Comparison of ENCODE assay signal across 15 cellular contexts in the genomic region with DNA sequence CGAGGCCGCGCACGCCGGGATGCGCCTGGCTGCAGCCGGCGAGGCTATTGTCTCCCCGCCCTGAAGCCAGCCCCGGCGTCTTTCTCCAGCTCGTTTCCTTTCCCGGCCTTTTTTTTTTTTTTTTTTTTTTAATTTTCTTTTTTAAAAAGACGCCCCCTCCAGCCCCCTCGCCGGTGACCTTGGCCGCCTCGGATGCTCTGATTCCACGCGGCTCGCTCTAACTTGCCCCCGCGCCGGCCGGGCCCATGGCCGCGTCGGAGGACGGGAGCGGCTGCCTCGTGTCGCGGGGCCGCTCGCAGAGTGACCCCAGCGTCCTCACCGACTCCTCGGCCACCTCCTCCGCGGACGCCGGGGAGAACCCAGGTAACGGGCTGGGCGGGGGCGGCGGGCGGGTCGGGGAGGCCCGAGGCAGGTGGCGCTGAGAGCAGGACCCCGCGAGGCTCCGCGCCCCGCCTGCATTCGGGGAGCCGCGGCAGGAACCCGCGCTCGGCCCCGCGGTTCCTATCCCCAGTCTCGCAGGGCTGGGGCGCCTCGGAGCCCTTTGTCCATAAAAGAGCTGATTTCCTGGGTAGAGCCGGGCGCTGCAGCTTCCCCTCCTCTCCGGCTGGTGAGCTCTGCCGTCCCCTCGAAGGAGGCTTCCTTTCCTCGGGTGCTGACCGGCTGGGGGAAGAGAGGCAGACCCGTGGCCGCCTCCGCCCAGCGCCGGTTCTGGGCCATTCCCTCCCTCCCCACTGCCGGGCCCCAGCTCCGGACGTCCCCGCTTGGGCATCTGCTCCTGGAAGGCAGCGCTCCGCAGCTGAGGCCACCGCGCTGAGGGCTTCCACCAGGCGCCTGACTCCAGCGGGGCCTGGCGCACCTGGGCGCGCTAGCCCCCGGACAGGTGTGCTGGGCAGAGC. TPM values are rescaled to one million over a fixed set of nuclear protein-coding genes. Genes with fewer than 3 reads are reported as not detected.
DNase-seq lines count a peak whose midpoint lies in the region; ATAC-seq and TF ChIP-seq lines count a peak whose summit lies in the region.
"Had no signal": no experiment of that assay in that cellular context is flagged by ENCODE, and none has a peak within 500 bp of the region (broad histone marks: within the 10 kb centered on the region; RNA-seq: fewer than 3 reads in every experiment).

No MANE protein-coding gene starts in this region.

- 20 to 21% methylated on average over 56 to 82 of the region's 92 CpGs for WGBS in GM23248 (ENCODE audit: low coverage in 1 of 2, low lambda C conversion rate in 2 of 2, missing lambda C conversion rate in 2 of 2), 2 experiments

- H3K4me3 ChIP-seq in GM23248 (no peak overlapping the region), parathyroid adenoma (ENCODE audit: low read depth, low read length) (peak overlapping the region; percentile 27)
- H3K4me3 ChIP-seq: colonic mucosa, K562, SK-N-MC had no signal

- TF ChIP-seq CTCF in WTC11 (IDR thresholded peaks at IDR 0.05): no peak
- no peak for TF ChIP-seq CTCF in parathyroid adenoma (IDR thresholded peaks at IDR 0.05)
- TF ChIP-seq CTCF in HFFc6 (IDR thresholded peaks at IDR 0.05): no peak

- no peak overlapping the region for H3K27ac Mint-ChIP-seq in WTC11
- no peak overlapping the region for H3K27ac Mint-ChIP-seq in HFFc6
- H3K27ac Mint-ChIP-seq: activated CD4-positive, alpha-beta T cell treated with anti-CD3 and anti-CD28 coated beads, Interleukin-2, amount 10 ng/mL, durations not matched to agents 24 days and 14 days; naive thymus-derived CD8-positive, alpha-beta T cell; stimulated activated naive B cell treated with anti-CD40 and anti-IgM and Interleukin-4, amounts not matched to agents 10 μg/mL and 1 μg/mL and 100 μg/mL, for 72 hours had no signal

- no peaks in the 10 kb centered on the region for H4K20me1 ChIP-seq in GM23248 (ENCODE audit: insufficient read depth)

- no peaks in the 10 kb centered on the region for H3K9me3 ChIP-seq in GM23248 (ENCODE audit: low read depth)
- H3K9me3 ChIP-seq in parathyroid adenoma (ENCODE audit: control insufficient read depth, low read length): no peaks in the 10 kb centered on the region
- H3K9me3 ChIP-seq: colonic mucosa had no signal

- no peaks in the 10 kb centered on the region for H3K9me2 ChIP-seq in GM23248 (ENCODE audit: insufficient read depth)

- POLR2A ChIA-PET in WTC11 (lab: Charles Lee): interaction anchor here (0.6 kb wide), 2 partner anchors 17 to 26 kb away, joined by 3 to 4 read pairs; no protein-coding TSS in a partner anchor

- H3K4me2 ChIP-seq in GM23248 (ENCODE audit: unreplicated experiment) (no peak overlapping the region), parathyroid adenoma (ENCODE audit: low read length) (peak overlapping the region; percentile 56)

- ATAC-seq in WTC11 (peak; percentile 75), left cardiac atrium (peak; percentile 64 to 69), HG02870 (IDR thresholded peaks at IDR 0.05; ENCODE audit: unreplicated experiment) (no peak)
- ATAC-seq: K562; naive thymus-derived CD8-positive, alpha-beta T cell; stimulated activated naive B cell treated with anti-CD40 and anti-IgM and Interleukin-4, amounts not matched to agents 10 μg/mL and 1 μg/mL and 100 μg/mL, for 72 hours had no signal

- H3K4me3 Mint-ChIP-seq in WTC11: peak overlapping the region; percentile 55
- H3K4me3 Mint-ChIP-seq in HFFc6: no peak overlapping the region
- H3K4me3 Mint-ChIP-seq: activated CD4-positive, alpha-beta T cell treated with anti-CD3 and anti-CD28 coated beads, Interleukin-2, amount 10 ng/mL, durations not matched to agents 24 days and 14 days; stimulated activated naive B cell treated with anti-CD40 and anti-IgM and Interleukin-4, amounts not matched to agents 10 μg/mL and 1 μg/mL and 100 μg/mL, for 72 hours had no signal

- no peaks in the 10 kb centered on the region for H3K79me2 ChIP-seq in GM23248 (ENCODE audit: insufficient read depth)
- no peaks in the 10 kb centered on the region for H3K79me2 ChIP-seq in parathyroid adenoma

- no peaks in the 10 kb centered on the region for H3F3A ChIP-seq in GM23248 (ENCODE audit: insufficient read depth)

- H3K36me3 ChIP-seq in GM23248 (ENCODE audit: low read depth) (no peaks in the 10 kb centered on the region), parathyroid adenoma (ENCODE audit: control insufficient read depth, insufficient read depth, low read length) (no peaks in the 10 kb centered on the region)
- H3K36me3 ChIP-seq: colonic mucosa had no signal

- H3K27me3 ChIP-seq in GM23248 (replicated peaks; ENCODE audit: insufficient read depth) (peaks cover 22% of the 10 kb centered on the region), parathyroid adenoma (ENCODE audit: control insufficient read depth, insufficient read depth, low read length) (no peaks in the 10 kb centered on the region)

- intact Hi-C loops in left cardiac atrium (cut with DNase I): no loop called here

- 0 out of 2 replicates have a peak, but pooled peaks cover 2% of the 10 kb centered on the region for H3K4me1 Mint-ChIP-seq in WTC11
- no peaks in the 10 kb centered on the region for H3K4me1 Mint-ChIP-seq in HFFc6 (ENCODE audit: low read depth)
- H3K4me1 Mint-ChIP-seq: activated CD4-positive, alpha-beta T cell treated with anti-CD3 and anti-CD28 coated beads, Interleukin-2, amount 10 ng/mL, durations not matched to agents 24 days and 14 days; stimulated activated naive B cell treated with anti-CD40 and anti-IgM and Interleukin-4, amounts not matched to agents 10 μg/mL and 1 μg/mL and 100 μg/mL, for 72 hours had no signal

- no peaks in the 10 kb centered on the region for H3K36me3 Mint-ChIP-seq in WTC11
- no peaks in the 10 kb centered on the region for H3K36me3 Mint-ChIP-seq in HFFc6 (ENCODE audit: low read depth)

- H3K4me1 ChIP-seq in GM23248 (ENCODE audit: insufficient read depth) (no peaks in the 10 kb centered on the region), parathyroid adenoma (no peaks in the 10 kb centered on the region)
- H3K4me1 ChIP-seq: colonic mucosa had no signal

- CTCF ChIA-PET in WTC11 (lab: Charles Lee): interaction anchor here (0.6 to 2.0 kb wide), 9 partner anchors 33 to 329 kb away, joined by 3 to 5 read pairs (median 4); no protein-coding TSS in a partner anchor

- DNase-seq in GM23248: peak; percentile 15
- DNase-seq in WTC11 (ENCODE audit: low spot score): peak; percentile 50
- no peak for DNase-seq in left cardiac atrium
- DNase-seq in HFFc6: no peak
- DNase-seq in CD1c-positive myeloid dendritic cell (ENCODE audit: extremely low spot score): no peak
- no peak for DNase-seq in mesenteric fat pad (ENCODE audit: low spot score)
- DNase-seq: activated CD4-positive, alpha-beta T cell treated with anti-CD3 and anti-CD28 coated beads, Interleukin-2, amount 10 ng/mL, durations not matched to agents 24 days and 14 days; colonic mucosa; naive thymus-derived CD8-positive, alpha-beta T cell; NCI-H510A; stimulated activated naive B cell treated with anti-CD40 and anti-IgM and Interleukin-4, amounts not matched to agents 10 μg/mL and 1 μg/mL and 100 μg/mL, for 72 hours had no signal

- H3K27me3 Mint-ChIP-seq in WTC11 (ENCODE audit: low read depth) (peaks cover 96% of the 10 kb centered on the region), HFFc6 (ENCODE audit: insufficient read depth) (peaks cover 3% of the 10 kb centered on the region)

- H3K9me3 Mint-ChIP-seq in WTC11: no peaks in the 10 kb centered on the region
- peaks cover 4% of the 10 kb centered on the region; the same call in 1 of the 2 replicates for H3K9me3 Mint-ChIP-seq in HFFc6
- H3K9me3 Mint-ChIP-seq: activated CD4-positive, alpha-beta T cell treated with anti-CD3 and anti-CD28 coated beads, Interleukin-2, amount 10 ng/mL, durations not matched to agents 24 days and 14 days; stimulated activated naive B cell treated with anti-CD40 and anti-IgM and Interleukin-4, amounts not matched to agents 10 μg/mL and 1 μg/mL and 100 μg/mL, for 72 hours had no signal

- in situ Hi-C loops in GM23248 (cut with MboI): no loop called here

- H3K9ac ChIP-seq in GM23248 (no peak overlapping the region), parathyroid adenoma (no peak overlapping the region)

- H2AFZ ChIP-seq in GM23248 (no peak overlapping the region), parathyroid adenoma (peak overlapping the region; percentile 53)

- H3K27ac ChIP-seq in GM23248 (no peak overlapping the region), parathyroid adenoma (no peak overlapping the region)
- H3K27ac ChIP-seq: colonic mucosa, SK-N-MC had no signal

TF ChIP-seq in WTC11, 78 proteins besides CTCF, POLR2A, EP300 and RAD21 (continues in another document):
- TF ChIP-seq JUN (CRISPR knock-in tag; IDR thresholded peaks at IDR 0.05) (no peak), ZNF317 (CRISPR knock-in tag; IDR thresholded peaks at IDR 0.05; ENCODE audit: borderline replicate concordance, low read depth) (no peak), ATF6 (CRISPR knock-in tag; IDR thresholded peaks at IDR 0.05) (no peak)

RNA-seq across cellular contexts. Expression of gene PHACTR3, which starts 0.7 kb away (rescaled TPM):
- total RNA-seq in GM23248 (2014; rRNA removed; shearing (Covaris generic)): not detected in 2 replicates
- polyA plus RNA-seq in GM23248 (2016; fragmentation: Nextera tagmentation; extraction: Ambion mirVana): not detected in 2 replicates
- 0.23 to 0.30 TPM (median 0.28 TPM) in 3 replicates for total RNA-seq in WTC11 (2021)
- total RNA-seq in left cardiac atrium: 1 to 10 TPM; 6.4 to 6.9 TPM
- not detected for total RNA-seq in HFFc6 (2021; fragmentation: NEBNext Ultra II Directional; extraction: Animal tissue kit (Norgen Biotek cat#: 25700))
- 1.8 TPM for total RNA-seq in mesenteric fat pad
- total RNA-seq: activated CD4-positive, alpha-beta T cell treated with anti-CD3 and anti-CD28 coated beads, Interleukin-2, amount 10 ng/mL, durations not matched to agents 24 days and 14 days; K562; naive thymus-derived CD8-positive, alpha-beta T cell had no signal
- polyA plus RNA-seq: K562; naive thymus-derived CD8-positive, alpha-beta T cell had no signal

Comparison
In these comparisons a context has a peak if more than half of its experiments do, and no peak if none do; other contexts are left out.
1. DNase-seq: peak in GM23248 (single experiment) and WTC11 (single experiment); none in left cardiac atrium (single experiment), HFFc6 (single experiment), CD1c-positive myeloid dendritic cell (single experiment) and mesenteric fat pad (single experiment).